Comparison of ENCODE assay signal across 8 cellular contexts in the genomic region with DNA sequence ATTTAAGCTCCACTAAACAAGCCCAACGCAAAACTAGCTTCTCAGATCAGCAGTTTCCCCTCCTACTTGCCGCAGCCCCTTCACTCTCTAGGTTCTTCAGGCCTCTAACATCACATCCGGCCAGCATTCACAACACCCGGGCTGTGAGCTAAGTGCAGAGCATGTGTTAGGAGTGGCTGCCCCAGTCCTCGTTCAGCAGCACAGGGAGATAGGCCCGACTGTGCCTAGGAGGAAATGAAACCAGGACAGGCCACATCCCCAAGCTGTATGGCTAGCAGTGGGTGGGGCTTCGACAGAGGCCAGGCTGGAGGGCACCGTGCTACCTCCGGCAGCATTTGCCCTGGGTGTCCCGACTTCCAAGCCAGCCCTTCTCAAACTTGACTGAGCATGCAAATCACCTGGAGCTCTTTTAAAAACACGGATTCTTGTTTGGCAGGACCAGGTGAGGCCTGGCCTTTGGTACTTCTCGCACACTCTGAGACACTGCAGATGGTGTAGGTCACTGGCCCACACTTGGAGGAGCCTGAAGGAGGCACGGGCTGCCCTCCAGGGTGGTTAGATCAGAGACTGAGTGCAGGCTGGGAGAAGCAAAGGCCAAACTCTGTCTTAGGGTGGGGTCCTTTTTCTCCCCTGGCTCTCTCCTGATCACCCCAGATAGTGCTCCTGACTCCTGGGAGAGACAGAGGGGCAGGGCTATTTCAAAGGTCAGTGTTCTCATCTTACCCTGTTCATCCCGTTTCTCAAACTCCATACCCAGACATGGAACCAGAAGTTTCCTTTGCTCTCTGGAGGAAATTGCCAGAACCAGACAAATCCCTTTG.
A peak's percentile ranks its signal among the peaks of the same experiment; 100 is the strongest.
DNase-seq lines count a peak whose midpoint lies in the region; ATAC-seq, FAIRE-seq and TF ChIP-seq lines count a peak whose summit lies in the region.

No MANE protein-coding gene starts in this region.

- no peaks in the 10 kb centered on the region for H3K9me3 Mint-ChIP-seq in activated naive CD4-positive, alpha-beta T cell treated with anti-CD3 and anti-CD28 coated beads, Interleukin-2, amount 10 ng/mL, durations not matched to agents 7 days and 5 days

- CTCF ChIA-PET in activated naive CD4-positive, alpha-beta T cell treated with anti-CD3 and anti-CD28 coated beads, Interleukin-2, amount 10 ng/mL, durations not matched to agents 7 days and 5 days (lab: Charles Lee) = interaction anchor here (1.2 to 2.0 kb wide), 2 partner anchors 8 to 18 kb away, joined by 3 to 6 read pairs; no protein-coding TSS in a partner anchor

- no peaks in the 10 kb centered on the region for H3K4me1 ChIP-seq in prostate gland (replicated peaks)

- H3K4me1 Mint-ChIP-seq in activated naive CD4-positive, alpha-beta T cell treated with anti-CD3 and anti-CD28 coated beads, Interleukin-2, amount 10 ng/mL, durations not matched to agents 7 days and 5 days = no peaks in the 10 kb centered on the region

- peak; percentile 71 for DNase-seq in GM18507 (ENCODE audit: extremely low spot score, insufficient read length, low read depth)
- DNase-seq in NCI-H510A (lab: John Stamatoyannopoulos, UW) = peak; percentile 46
- DNase-seq in left colon = peak; percentile 61 to 64
- no peak for DNase-seq in activated naive CD4-positive, alpha-beta T cell treated with anti-CD3 and anti-CD28 coated beads, Interleukin-2, amount 10 ng/mL, durations not matched to agents 7 days and 5 days
- no peak for DNase-seq in DMS79 treated with DMSO at 0.1 percent for 48 hours (lab: John Stamatoyannopoulos, UW)
- no peak for DNase-seq in prostate gland (ENCODE audit: low spot score)
- DNase-seq in cortex of kidney (lab: John Stamatoyannopoulos, UW) = no peak

- no peak overlapping the region for H3K4me3 Mint-ChIP-seq in activated naive CD4-positive, alpha-beta T cell treated with anti-CD3 and anti-CD28 coated beads, Interleukin-2, amount 10 ng/mL, durations not matched to agents 7 days and 5 days

- H3K27me3 ChIP-seq in prostate gland (replicated peaks; ENCODE audit: insufficient read depth) = no peaks in the 10 kb centered on the region

- no peak for TF ChIP-seq POLR2A in prostate gland (IDR thresholded peaks at IDR 0.05)

- no peak for TF ChIP-seq CTCF in prostate gland (IDR thresholded peaks at IDR 0.05)

- intact Hi-C loops in left colon (cut with DNase I, micrococcal nuclease) (no loop called here), prostate gland (cut with DNase I) (no loop called here)

- H3K27me3 Mint-ChIP-seq in activated naive CD4-positive, alpha-beta T cell treated with anti-CD3 and anti-CD28 coated beads, Interleukin-2, amount 10 ng/mL, durations not matched to agents 7 days and 5 days = no peaks in the 10 kb centered on the region

- H3K27ac ChIP-seq in prostate gland = no peak overlapping the region

- ATAC-seq in HG02588 (IDR thresholded peaks at IDR 0.05; ENCODE audit: unreplicated experiment) (peak; percentile 97), left colon (peak; percentile 95)

- no peaks in the 10 kb centered on the region for H3K9me3 ChIP-seq in prostate gland

- no peaks in the 10 kb centered on the region for H3K36me3 ChIP-seq in prostate gland

- WGBS in prostate gland = 49% methylated on average over 14 of the region's 14 CpGs

- H3K36me3 Mint-ChIP-seq in activated naive CD4-positive, alpha-beta T cell treated with anti-CD3 and anti-CD28 coated beads, Interleukin-2, amount 10 ng/mL, durations not matched to agents 7 days and 5 days = no peaks in the 10 kb centered on the region

- no peak overlapping the region for H3K4me3 ChIP-seq in prostate gland

- H3K27ac Mint-ChIP-seq in activated naive CD4-positive, alpha-beta T cell treated with anti-CD3 and anti-CD28 coated beads, Interleukin-2, amount 10 ng/mL, durations not matched to agents 7 days and 5 days = no peak overlapping the region

- FAIRE-seq in GM18507 (lab: Jason Lieb, UNC) = peak; percentile 96

Comparison
In these comparisons a context has a peak if more than half of its experiments do, and no peak if none do; other contexts are left out.
1. DNase-seq: peak in GM18507 (single experiment), NCI-H510A (single experiment) and left colon (2 of 2); none in activated naive CD4-positive, alpha-beta T cell treated with anti-CD3 and anti-CD28 coated beads, Interleukin-2, amount 10 ng/mL, durations not matched to agents 7 days and 5 days (single experiment), DMS79 treated with DMSO at 0.1 percent for 48 hours (single experiment), prostate gland (single experiment) and cortex of kidney (single experiment).